ENCODE assay signal across 16 cellular contexts in genomic region chr7:48118041-48118440, GRCh38. TPM values are rescaled to one million over a fixed set of nuclear protein-coding genes. Genes with fewer than 3 reads are reported as not detected.
DNase-seq lines count a peak whose midpoint lies in the region; ATAC-seq and TF ChIP-seq lines count a peak whose summit lies in the region.
"Had no signal": no experiment of that assay in that cellular context is flagged by ENCODE, and none has a peak within 500 bp of the region (broad histone marks: within the 10 kb centered on the region; RNA-seq: fewer than 3 reads in every experiment).

No MANE protein-coding gene starts in this region.

- H3K27me3 Mint-ChIP-seq in mesothelial cell of epicardium (ENCODE audit: low read depth) (no peaks in the 10 kb centered on the region), type B pancreatic cell (peaks cover 6% of the 10 kb centered on the region)
- H3K27me3 Mint-ChIP-seq in CD4-positive, alpha-beta T cell = no peaks in the 10 kb centered on the region

- H3K9me3 Mint-ChIP-seq in mesothelial cell of epicardium (peaks cover 14% of the 10 kb centered on the region), type B pancreatic cell (peaks cover 6% of the 10 kb centered on the region)
- no peaks in the 10 kb centered on the region for H3K9me3 Mint-ChIP-seq in CD4-positive, alpha-beta T cell

- peak overlapping the region; percentile 49 for H3K27ac Mint-ChIP-seq in mesothelial cell of epicardium
- peak overlapping the region; percentile 50 for H3K27ac Mint-ChIP-seq in type B pancreatic cell
- no peak overlapping the region for H3K27ac Mint-ChIP-seq in CD4-positive, alpha-beta T cell
- H3K27ac Mint-ChIP-seq: CD4-positive, CD25-positive, alpha-beta regulatory T cell; GM23338 had no signal

- intact Hi-C loops in adrenal gland (cut with DNase I) = no loop called here
- intact Hi-C loops in CD4-positive, alpha-beta T cell (cut with DNase I, micrococcal nuclease) = no loop called here

- H3K27me3 ChIP-seq in adrenal gland = no peaks in the 10 kb centered on the region
- no peaks in the 10 kb centered on the region for H3K27me3 ChIP-seq in CD4-positive, alpha-beta T cell (ENCODE audit: control insufficient read depth, insufficient read depth, low read length)
- H3K27me3 ChIP-seq: BLaER1 treated with 17β-estradiol and CSF1 and Interleukin-3, amounts not matched to agents 10 nM and 100 nM had no signal

- DNase-seq in adrenal gland (peak; percentile 60 to 90 (median 83)), fibroblast of mammary gland (ENCODE audit: low read depth) (peak; percentile 61), mesothelial cell of epicardium (ENCODE audit: low spot score in 2 of 2, unreplicated experiment in 2 of 2) (no peak), type B pancreatic cell (ENCODE audit: extremely low spot score, unreplicated experiment) (no peak)
- DNase-seq in NK-92 treated with Interleukin-12 subunit alpha and Interleukin-12 subunit beta, amount 100 ng/mL, for 24 hours (lab: John Stamatoyannopoulos, UW) = no peak
- no peak for DNase-seq in CD4-positive, alpha-beta T cell
- DNase-seq: 8988T; ACHN; Calu3; CD4-positive, CD25-positive, alpha-beta regulatory T cell; DMS 273 treated with DMSO at 0.1 percent for 48 hours; H7; IMR-90 had no signal

- TF ChIP-seq POLR2A in adrenal gland (IDR thresholded peaks at IDR 0.05) = no peak

- H3K4me1 Mint-ChIP-seq in mesothelial cell of epicardium = peaks cover 44% of the 10 kb centered on the region
- peaks cover 10% of the 10 kb centered on the region for H3K4me1 Mint-ChIP-seq in type B pancreatic cell (ENCODE audit: unreplicated experiment)
- H3K4me1 Mint-ChIP-seq in CD4-positive, alpha-beta T cell (ENCODE audit: low read depth) = no peaks in the 10 kb centered on the region
- H3K4me1 Mint-ChIP-seq: CD4-positive, CD25-positive, alpha-beta regulatory T cell; GM23338 had no signal

- no peak for ATAC-seq in GM21737 (IDR thresholded peaks at IDR 0.05; ENCODE audit: unreplicated experiment)
- no peak for ATAC-seq in CD4-positive, alpha-beta T cell (ENCODE audit: poor library complexity)
- ATAC-seq: GM23338 had no signal

- H3K4me3 Mint-ChIP-seq in mesothelial cell of epicardium (no peak overlapping the region), type B pancreatic cell (no peak overlapping the region)
- H3K4me3 Mint-ChIP-seq in CD4-positive, alpha-beta T cell = no peak overlapping the region
- H3K4me3 Mint-ChIP-seq: CD4-positive, CD25-positive, alpha-beta regulatory T cell; GM23338 had no signal

- H3K36me3 Mint-ChIP-seq in mesothelial cell of epicardium (no peaks in the 10 kb centered on the region), type B pancreatic cell (no peaks in the 10 kb centered on the region)
- no peaks in the 10 kb centered on the region for H3K36me3 Mint-ChIP-seq in CD4-positive, alpha-beta T cell (ENCODE audit: low read depth)
- H3K36me3 Mint-ChIP-seq: CD4-positive, CD25-positive, alpha-beta regulatory T cell had no signal

- H3K4me3 ChIP-seq in adrenal gland (no peak overlapping the region), fibroblast of mammary gland (ENCODE audit: control insufficient read depth, low read depth, low read length) (no peak overlapping the region)
- H3K4me3 ChIP-seq: BLaER1 treated with 17β-estradiol and CSF1 and Interleukin-3, amounts not matched to agents 10 nM and 100 nM; GM23338 had no signal

- H3K36me3 ChIP-seq in adrenal gland (replicated peaks in 1 of 2) = no peaks in the 10 kb centered on the region
- H3K36me3 ChIP-seq: BLaER1 treated with 17β-estradiol and CSF1 and Interleukin-3, amounts not matched to agents 10 nM and 100 nM had no signal

- CTCF ChIA-PET in CD4-positive, alpha-beta T cell (lab: Charles Lee) = no interaction called here

- peaks cover 0 to 9% of the 10 kb centered on the region in 2 donors for H3K4me1 ChIP-seq in adrenal gland (replicated peaks in 1 of 2)

- H3K9me3 ChIP-seq in adrenal gland (replicated peaks in 1 of 3) = no peaks in the 10 kb centered on the region
- H3K9me3 ChIP-seq in CD4-positive, alpha-beta T cell (ENCODE audit: control insufficient read depth, low read length) = no peaks in the 10 kb centered on the region
- H3K9me3 ChIP-seq: BLaER1 treated with 17β-estradiol and CSF1 and Interleukin-3, amounts not matched to agents 10 nM and 100 nM had no signal

- TF ChIP-seq CTCF in adrenal gland (IDR thresholded peaks at IDR 0.05) (no peak), fibroblast of mammary gland (conservative IDR thresholded peaks at IDR 0.05; ENCODE audit: control insufficient read depth, insufficient read depth, low read depth, low read length) (no peak), mesothelial cell of epicardium (IDR thresholded peaks at IDR 0.05; ENCODE audit: unreplicated experiment) (no peak), type B pancreatic cell (conservative IDR thresholded peaks at IDR 0.05) (no peak)
- no peak for TF ChIP-seq CTCF in CD4-positive, alpha-beta T cell (IDR thresholded peaks at IDR 0.05)

- H3K27ac ChIP-seq in adrenal gland = peak overlapping the region in 2 of 5 donors; percentile 55 to 84
- H3K27ac ChIP-seq in CD4-positive, alpha-beta T cell (ENCODE audit: low read depth, low read length) = no peak overlapping the region
- H3K27ac ChIP-seq: BLaER1 treated with 17β-estradiol and CSF1 and Interleukin-3, amounts not matched to agents 10 nM and 100 nM had no signal

- WGBS in adrenal gland, 4 donors = 10 to 27% (median 21%) methylated on average over 10 of the region's 10 CpGs

- POLR2A ChIA-PET in CD4-positive, alpha-beta T cell (lab: Charles Lee) = no interaction called here

RNA-seq across cellular contexts. Expression of gene UPP1, which starts 29.0 kb away (rescaled TPM):
- 10 to 100 TPM in 7 of 8 donors, 1 to 10 TPM in 1; 6.9 to 47.1 (median 24.8) TPM for total RNA-seq in adrenal gland
- 100 to 1,000 TPM in 2 of 3 donors, 10 to 100 TPM in 1; 15.9 to 132 (median 112) TPM for polyA plus RNA-seq in adrenal gland
- total RNA-seq in mesothelial cell of epicardium = 4.3 to 5.0 TPM (median 4.4 TPM) in 3 replicates
- 14.3 and 15.8 TPM in 2 replicates for total RNA-seq in type B pancreatic cell (ENCODE audit: low replicate concordance)
- 100 to 1,000 TPM; 125 to 126 TPM for total RNA-seq in CD4-positive, alpha-beta T cell

RNA-seq across cellular contexts. Expression of gene ABCA13, which starts 53.2 kb away (rescaled TPM):
- under 1 TPM in 5 of 8 donors, not detected in 3; 0.07 to 0.55 (median 0.11) TPM for total RNA-seq in adrenal gland
- under 1 TPM in 2 of 3 donors, not detected in 1; 0.03 to 0.04 TPM for polyA plus RNA-seq in adrenal gland
- total RNA-seq in mesothelial cell of epicardium = 0.24 to 0.29 TPM (median 0.25 TPM) in 3 replicates
- 0.60 and 2.2 TPM in 2 replicates for total RNA-seq in type B pancreatic cell (ENCODE audit: low replicate concordance)
- not detected for total RNA-seq in CD4-positive, alpha-beta T cell
- total RNA-seq: H7 had no signal
- polyA plus RNA-seq: CD4-positive, CD25-positive, alpha-beta regulatory T cell; GM23338 had no signal

Comparison
In these comparisons a context has a peak if more than half of its experiments do, and no peak if none do; other contexts are left out.
1. DNase-seq: peak in adrenal gland (7 of 7) and fibroblast of mammary gland (single experiment); none in mesothelial cell of epicardium (0 of 2), type B pancreatic cell (single experiment), NK-92 treated with Interleukin-12 subunit alpha and Interleukin-12 subunit beta, amount 100 ng/mL, for 24 hours (single experiment) and CD4-positive, alpha-beta T cell (0 of 10).